1 cellular context compared by ENCODE assay signal in the genomic region with DNA sequence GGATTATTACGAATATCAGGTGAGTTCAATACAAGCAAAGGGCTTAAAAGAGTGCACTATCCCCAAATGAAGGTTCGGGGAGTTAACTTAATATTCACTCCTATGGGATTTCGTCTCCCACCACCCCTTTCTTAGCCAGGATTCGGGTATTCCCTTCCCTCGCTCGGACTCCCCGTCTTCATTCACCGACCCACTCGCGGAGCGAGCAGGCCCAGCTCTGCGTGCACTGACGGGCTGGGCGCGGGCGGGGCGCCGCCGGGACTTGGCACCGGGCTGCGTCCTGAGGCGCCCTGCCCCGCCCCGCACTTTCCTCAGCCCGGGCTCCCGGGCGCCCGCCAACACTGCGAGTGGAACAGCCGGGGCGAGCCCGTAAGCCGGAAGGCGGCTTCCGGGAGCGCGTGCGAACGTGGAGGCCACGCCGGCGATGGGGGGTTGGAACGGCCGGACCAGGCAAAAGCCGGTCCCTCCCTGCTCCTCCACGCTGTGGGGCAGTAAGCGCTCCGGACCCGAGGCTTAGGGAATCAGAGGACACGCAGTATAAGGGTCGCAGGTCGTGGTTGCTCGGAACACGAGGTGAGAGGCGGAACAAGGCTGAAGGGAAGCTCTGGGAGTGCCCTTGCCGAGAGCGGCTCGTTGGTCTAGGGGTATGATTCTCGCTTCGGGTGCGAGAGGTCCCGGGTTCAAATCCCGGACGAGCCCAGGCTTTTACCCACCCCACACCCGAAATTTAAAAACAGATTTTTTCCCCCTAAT.
TF ChIP-seq lines count a peak whose summit lies in the region.

No MANE protein-coding gene starts in this region.

TF ChIP-seq in HEK293, 187 proteins besides CTCF, POLR2A, EP300 and RAD21 (continued from another document and continues in another):
- TF ChIP-seq, protein P1, sequence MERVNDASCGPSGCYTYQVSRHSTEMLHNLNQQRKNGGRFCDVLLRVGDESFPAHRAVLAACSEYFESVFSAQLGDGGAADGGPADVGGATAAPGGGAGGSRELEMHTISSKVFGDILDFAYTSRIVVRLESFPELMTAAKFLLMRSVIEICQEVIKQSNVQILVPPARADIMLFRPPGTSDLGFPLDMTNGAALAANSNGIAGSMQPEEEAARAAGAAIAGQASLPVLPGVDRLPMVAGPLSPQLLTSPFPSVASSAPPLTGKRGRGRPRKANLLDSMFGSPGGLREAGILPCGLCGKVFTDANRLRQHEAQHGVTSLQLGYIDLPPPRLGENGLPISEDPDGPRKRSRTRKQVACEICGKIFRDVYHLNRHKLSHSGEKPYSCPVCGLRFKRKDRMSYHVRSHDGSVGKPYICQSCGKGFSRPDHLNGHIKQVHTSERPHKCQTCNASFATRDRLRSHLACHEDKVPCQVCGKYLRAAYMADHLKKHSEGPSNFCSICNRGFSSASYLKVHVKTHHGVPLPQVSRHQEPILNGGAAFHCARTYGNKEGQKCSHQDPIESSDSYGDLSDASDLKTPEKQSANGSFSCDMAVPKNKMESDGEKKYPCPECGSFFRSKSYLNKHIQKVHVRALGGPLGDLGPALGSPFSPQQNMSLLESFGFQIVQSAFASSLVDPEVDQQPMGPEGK (tag by site-specific recombination; IDR thresholded peaks at IDR 0.05) = peak; percentile 41
- TF ChIP-seq PRDM6 (tag by site-specific recombination; IDR thresholded peaks at IDR 0.05) (no peak; the same call in 1 of the 2 replicates), ZNF280D (tag by site-specific recombination; IDR thresholded peaks at IDR 0.05) (peak; percentile 96), OVOL3 (tag by site-specific recombination; IDR thresholded peaks at IDR 0.05) (0 out of 2 replicates have a peak, but pooled peaks have one; percentile 12), ZNF140 (tag by site-specific recombination; IDR thresholded peaks at IDR 0.05) (no peak), ZNF645 (tag by site-specific recombination; IDR thresholded peaks at IDR 0.05) (no peak), OSR2 (tag by site-specific recombination; IDR thresholded peaks at IDR 0.05) (peak; percentile 70), ZNF223 (tag by site-specific recombination; IDR thresholded peaks at IDR 0.05) (no peak), ZNF148 (tag by site-specific recombination; IDR thresholded peaks at IDR 0.05; ENCODE audit: borderline replicate concordance) (peak; percentile 71; the same call in 1 of the 2 replicates), ZNF248 (tag by site-specific recombination; IDR thresholded peaks at IDR 0.05) (no peak), ZNF544 (tag by site-specific recombination; IDR thresholded peaks at IDR 0.05) (no peak), ZNF341 (tag by site-specific recombination; IDR thresholded peaks at IDR 0.05; ENCODE audit: low read depth) (peak; percentile 99), ZNF830 (tag by site-specific recombination; IDR thresholded peaks at IDR 0.05; ENCODE audit: low read depth) (no peak), ZNF555 (tag by site-specific recombination; conservative IDR thresholded peaks at IDR 0.05) (no peak), ZNF37A (tag by site-specific recombination; IDR thresholded peaks at IDR 0.05) (no peak; the same call in 1 of the 2 replicates), ZFHX2 (tag by site-specific recombination; conservative IDR thresholded peaks at IDR 0.05) (peak; percentile 34; the same call in 1 of the 2 replicates), ZNF707 (tag by site-specific recombination; IDR thresholded peaks at IDR 0.05) (no peak), ZNF184 (tag by site-specific recombination; IDR thresholded peaks at IDR 0.05) (no peak), TRIM28 (IDR thresholded peaks at IDR 0.05; ENCODE audit: borderline replicate concordance, low read length) (peak; percentile 69; the same call in 1 of the 2 replicates), ZSCAN16 (tag by site-specific recombination; IDR thresholded peaks at IDR 0.05) (0 out of 2 replicates have a peak, but pooled peaks have one; percentile 25), ZNF423 (tag by site-specific recombination; IDR thresholded peaks at IDR 0.05) (no peak), ZNF596 (tag by site-specific recombination; IDR thresholded peaks at IDR 0.05) (no peak), ZNF2 (tag by site-specific recombination; IDR thresholded peaks at IDR 0.05) (peak; percentile 97), KLF9 (tag by site-specific recombination; IDR thresholded peaks at IDR 0.05; ENCODE audit: low read depth) (peak; percentile 61), ZBTB21 (tag by site-specific recombination; IDR thresholded peaks at IDR 0.05) (no peak; the same call in none of the 2 replicates), SETDB1 (IDR thresholded peaks at IDR 0.05; ENCODE audit: insufficient read length, low read length) (no peak), ZNF214 (tag by site-specific recombination; IDR thresholded peaks at IDR 0.05; ENCODE audit: borderline replicate concordance) (no peak), MZF1 (tag by site-specific recombination; IDR thresholded peaks at IDR 0.05; ENCODE audit: borderline replicate concordance) (no peak), ZNF792 (tag by site-specific recombination; IDR thresholded peaks at IDR 0.05) (no peak), ZNF571 (tag by site-specific recombination; IDR thresholded peaks at IDR 0.05) (no peak), ATF2 (tag by site-specific recombination; IDR thresholded peaks at IDR 0.05; ENCODE audit: low read depth) (no peak), ZNF350 (tag by site-specific recombination; IDR thresholded peaks at IDR 0.05) (no peak), ZNF513 (tag by site-specific recombination; IDR thresholded peaks at IDR 0.05) (no peak; the same call in 1 of the 2 replicates), ZFP37 (tag by site-specific recombination; IDR thresholded peaks at IDR 0.05) (peak; percentile 90; the same call in 1 of the 2 replicates), ZNF366 (tag by site-specific recombination; conservative IDR thresholded peaks at IDR 0.05) (no peak)
- TF ChIP-seq, protein P2, sequence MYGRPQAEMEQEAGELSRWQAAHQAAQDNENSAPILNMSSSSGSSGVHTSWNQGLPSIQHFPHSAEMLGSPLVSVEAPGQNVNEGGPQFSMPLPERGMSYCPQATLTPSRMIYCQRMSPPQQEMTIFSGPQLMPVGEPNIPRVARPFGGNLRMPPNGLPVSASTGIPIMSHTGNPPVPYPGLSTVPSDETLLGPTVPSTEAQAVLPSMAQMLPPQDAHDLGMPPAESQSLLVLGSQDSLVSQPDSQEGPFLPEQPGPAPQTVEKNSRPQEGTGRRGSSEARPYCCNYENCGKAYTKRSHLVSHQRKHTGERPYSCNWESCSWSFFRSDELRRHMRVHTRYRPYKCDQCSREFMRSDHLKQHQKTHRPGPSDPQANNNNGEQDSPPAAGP (tag by site-specific recombination; IDR thresholded peaks at IDR 0.05) = peak; percentile 96
- TF ChIP-seq, protein P3, sequence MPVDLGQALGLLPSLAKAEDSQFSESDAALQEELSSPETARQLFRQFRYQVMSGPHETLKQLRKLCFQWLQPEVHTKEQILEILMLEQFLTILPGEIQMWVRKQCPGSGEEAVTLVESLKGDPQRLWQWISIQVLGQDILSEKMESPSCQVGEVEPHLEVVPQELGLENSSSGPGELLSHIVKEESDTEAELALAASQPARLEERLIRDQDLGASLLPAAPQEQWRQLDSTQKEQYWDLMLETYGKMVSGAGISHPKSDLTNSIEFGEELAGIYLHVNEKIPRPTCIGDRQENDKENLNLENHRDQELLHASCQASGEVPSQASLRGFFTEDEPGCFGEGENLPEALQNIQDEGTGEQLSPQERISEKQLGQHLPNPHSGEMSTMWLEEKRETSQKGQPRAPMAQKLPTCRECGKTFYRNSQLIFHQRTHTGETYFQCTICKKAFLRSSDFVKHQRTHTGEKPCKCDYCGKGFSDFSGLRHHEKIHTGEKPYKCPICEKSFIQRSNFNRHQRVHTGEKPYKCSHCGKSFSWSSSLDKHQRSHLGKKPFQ (tag by site-specific recombination; IDR thresholded peaks at IDR 0.05) = peak; percentile 45; the same call in 1 of the 2 replicates
- TF ChIP-seq, protein P4, sequence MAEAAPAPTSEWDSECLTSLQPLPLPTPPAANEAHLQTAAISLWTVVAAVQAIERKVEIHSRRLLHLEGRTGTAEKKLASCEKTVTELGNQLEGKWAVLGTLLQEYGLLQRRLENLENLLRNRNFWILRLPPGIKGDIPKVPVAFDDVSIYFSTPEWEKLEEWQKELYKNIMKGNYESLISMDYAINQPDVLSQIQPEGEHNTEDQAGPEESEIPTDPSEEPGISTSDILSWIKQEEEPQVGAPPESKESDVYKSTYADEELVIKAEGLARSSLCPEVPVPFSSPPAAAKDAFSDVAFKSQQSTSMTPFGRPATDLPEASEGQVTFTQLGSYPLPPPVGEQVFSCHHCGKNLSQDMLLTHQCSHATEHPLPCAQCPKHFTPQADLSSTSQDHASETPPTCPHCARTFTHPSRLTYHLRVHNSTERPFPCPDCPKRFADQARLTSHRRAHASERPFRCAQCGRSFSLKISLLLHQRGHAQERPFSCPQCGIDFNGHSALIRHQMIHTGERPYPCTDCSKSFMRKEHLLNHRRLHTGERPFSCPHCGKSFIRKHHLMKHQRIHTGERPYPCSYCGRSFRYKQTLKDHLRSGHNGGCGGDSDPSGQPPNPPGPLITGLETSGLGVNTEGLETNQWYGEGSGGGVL (tag by site-specific recombination; IDR thresholded peaks at IDR 0.05) = peak; percentile 34; the same call in 1 of the 2 replicates
